15 cellular contexts compared by ENCODE assay signal in the genomic region with DNA sequence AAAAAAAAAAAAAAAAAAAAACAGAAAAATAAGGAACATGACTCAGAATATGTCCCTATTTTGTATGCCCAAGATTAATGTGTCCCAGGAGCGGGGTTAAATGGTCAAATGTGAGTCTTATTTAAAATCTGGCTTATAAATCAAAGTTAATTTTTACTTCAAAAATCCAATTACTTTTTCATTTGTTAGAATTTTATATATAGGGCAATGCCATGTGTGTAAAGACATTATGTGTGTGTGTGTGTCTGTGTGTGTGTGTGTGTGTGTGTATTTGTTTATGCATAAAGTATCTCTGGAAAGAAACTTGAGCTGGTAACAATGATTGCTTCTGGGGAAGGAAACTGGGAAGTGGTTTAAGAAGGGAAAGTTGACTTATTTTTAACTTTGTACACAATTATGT.
A peak's percentile ranks its signal among the peaks of the same experiment; 100 is the strongest.
DNase-seq lines count a peak whose midpoint lies in the region; TF ChIP-seq lines count a peak whose summit lies in the region.
"Had no signal": no experiment of that assay in that cellular context is flagged by ENCODE, and none has a peak within 500 bp of the region (broad histone marks: within the 10 kb centered on the region; RNA-seq: fewer than 3 reads in every experiment).

No MANE protein-coding gene starts in this region.

- no peak for TF ChIP-seq CTCF in adrenal gland (IDR thresholded peaks at IDR 0.05)

- intact Hi-C loops in adrenal gland (cut with DNase I), result no loop called here

- peaks cover 0 to 8% of the 10 kb centered on the region in 2 donors for H3K4me1 ChIP-seq in adrenal gland (replicated peaks in 1 of 2)
- H3K4me1 ChIP-seq: BLaER1, Caco-2 had no signal

- WGBS in adrenal gland, 4 donors, result 16 to 35% (median 30%) methylated on average over 1 of the region's 1 CpG

- DNase-seq in H4 (ENCODE audit: low spot score) (peak; percentile 20), adrenal gland (peak in 4 of 7 donors; percentile 9 to 27 (median 21)), fibroblast of gingiva (ENCODE audit: low read depth) (peak; percentile 40), hepatic stellate cell (ENCODE audit: low spot score) (peak; percentile 8), NCI-H446 (lab: John Stamatoyannopoulos, UW) (no peak), GM19240 (ENCODE audit: insufficient read length, low spot score) (no peak), DMS53 (lab: John Stamatoyannopoulos, UW) (no peak)
- no peak for DNase-seq in stimulated activated CD4-positive, alpha-beta T cell treated with anti-CD3 and anti-CD28 coated beads, Interleukin-1b, Interleukin-23, amount 100 ng/mL, for 48 hours
- DNase-seq: 8988T; AML-193; Caco-2; CD8-positive, alpha-beta memory T cell; GF-D8 had no signal

- H3K27me3 ChIP-seq in adrenal gland, result no peaks in the 10 kb centered on the region
- H3K27me3 ChIP-seq: BLaER1 had no signal

- no peaks in the 10 kb centered on the region for H3K9me3 ChIP-seq in adrenal gland (replicated peaks in 1 of 3)
- H3K9me3 ChIP-seq: Caco-2 had no signal

- H3K27ac ChIP-seq in adrenal gland, result no peak overlapping the region
- H3K27ac ChIP-seq: BLaER1, HL-60 had no signal

- no peaks in the 10 kb centered on the region for H3K36me3 ChIP-seq in adrenal gland (replicated peaks in 1 of 2)
- H3K36me3 ChIP-seq: BLaER1 had no signal

- no peak for TF ChIP-seq POLR2A in adrenal gland (IDR thresholded peaks at IDR 0.05)

- no peak overlapping the region for H3K4me3 ChIP-seq in adrenal gland
- H3K4me3 ChIP-seq: BLaER1 had no signal

Comparison
In these comparisons a context has a peak if more than half of its experiments do, and no peak if none do; other contexts are left out.
1. DNase-seq: peak in H4 (single experiment), adrenal gland (4 of 7), fibroblast of gingiva (single experiment) and hepatic stellate cell (single experiment); none in NCI-H446 (0 of 2), GM19240 (single experiment), stimulated activated CD4-positive, alpha-beta T cell treated with anti-CD3 and anti-CD28 coated beads, Interleukin-1b, Interleukin-23, amount 100 ng/mL, for 48 hours (single experiment) and DMS53 (single experiment).